ENCODE assay signal across 9 cellular contexts in the genomic region with DNA sequence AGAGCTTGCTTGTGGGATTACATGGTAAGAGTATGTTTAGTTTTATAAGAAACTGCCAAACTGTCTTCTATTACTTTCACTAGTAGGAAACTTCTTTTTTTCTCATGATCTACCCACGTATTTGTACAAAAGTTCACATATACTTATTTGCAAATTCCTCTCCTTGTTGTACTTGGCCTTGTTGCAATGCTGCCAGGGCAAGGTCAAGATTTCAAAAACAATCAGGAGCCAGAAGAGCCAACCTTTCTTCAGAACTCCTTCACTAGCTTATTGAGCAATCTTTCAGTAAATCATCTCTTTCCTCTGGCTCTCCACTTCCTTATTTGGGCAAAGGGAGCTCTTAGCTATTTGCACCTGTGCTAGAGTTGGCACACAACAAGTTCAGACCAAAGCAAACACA. TPM values are rescaled to one million over a fixed set of nuclear protein-coding genes. Genes with fewer than 3 reads are reported as not detected.
DNase-seq lines count a peak whose midpoint lies in the region; ATAC-seq, FAIRE-seq and TF ChIP-seq lines count a peak whose summit lies in the region.
"Had no signal": no experiment of that assay in that cellular context is flagged by ENCODE, and none has a peak within 500 bp of the region (broad histone marks: within the 10 kb centered on the region; RNA-seq: fewer than 3 reads in every experiment).

No MANE protein-coding gene starts in this region.

- H3K9me3 ChIP-seq in ascending aorta (no peaks in the 10 kb centered on the region), HAP-1 (no peaks in the 10 kb centered on the region)
- H3K9me3 ChIP-seq in CD4-positive, alpha-beta T cell (ENCODE audit: control insufficient read depth, low read length) = no peaks in the 10 kb centered on the region

- H3K4me1 Mint-ChIP-seq in CD4-positive, alpha-beta T cell (ENCODE audit: low read depth) = peaks cover 5% of the 10 kb centered on the region

- no peaks in the 10 kb centered on the region for H3K27me3 Mint-ChIP-seq in CD4-positive, alpha-beta T cell

- peak; percentile 44 for FAIRE-seq in GM18507 (lab: Jason Lieb, UNC)

- no peak overlapping the region for H3K27ac Mint-ChIP-seq in CD4-positive, alpha-beta T cell

- no peak for TF ChIP-seq CTCF in ascending aorta (IDR thresholded peaks at IDR 0.05)
- TF ChIP-seq CTCF in CD4-positive, alpha-beta T cell (IDR thresholded peaks at IDR 0.05) = no peak

- H3K4me1 ChIP-seq in ascending aorta = peaks cover 15 to 46% of the 10 kb centered on the region in 2 donors
- no peaks in the 10 kb centered on the region for H3K4me1 ChIP-seq in HAP-1

- in situ Hi-C loops in HAP-1 (cut with MboI; ENCODE audit: low sequenced_read_pairs) = no loop called here

- H3K4me3 ChIP-seq in ascending aorta = no peak overlapping the region
- H3K4me3 ChIP-seq in HAP-1 = no peak overlapping the region

- CTCF ChIA-PET in CD4-positive, alpha-beta T cell (lab: Charles Lee) = interaction anchor here (1.2 to 1.6 kb wide), 2 partner anchors 13 to 17 kb away, joined by 3 to 4 read pairs; partner anchors contain the start of gene ENDOD1

- no peak overlapping the region for H3K4me3 Mint-ChIP-seq in CD4-positive, alpha-beta T cell

- H3K36me3 Mint-ChIP-seq in CD4-positive, alpha-beta T cell (ENCODE audit: low read depth) = peaks cover 4% of the 10 kb centered on the region

- peak; percentile 75 for ATAC-seq in HG03135 (IDR thresholded peaks at IDR 0.05; ENCODE audit: unreplicated experiment)
- ATAC-seq in CD4-positive, alpha-beta T cell (ENCODE audit: poor library complexity) = no peak
- ATAC-seq in left ventricle myocardium superior = no peak

- POLR2A ChIA-PET in CD4-positive, alpha-beta T cell (lab: Charles Lee) = interaction anchor here (2.8 kb wide), 2 partner anchors 9 to 13 kb away, joined by 13 read pairs; partner anchors contain the start of genes ENDOD1 and SRSF8

- DNase-seq in GM18507 (ENCODE audit: extremely low spot score, insufficient read length, low read depth) = no peak
- peak in 1 of 2 donors; percentile 84 for DNase-seq in ascending aorta (ENCODE audit: low spot score in 2 of 2)
- DNase-seq in non-pigmented ciliary epithelial cell (ENCODE audit: low read depth) = peak; percentile 70
- no peak for DNase-seq in SK-N-DZ (ENCODE audit: low spot score)
- DNase-seq in CD4-positive, alpha-beta T cell = no peak
- DNase-seq in HAP-1 (ENCODE audit: low spot score in 2 of 2) = no peak
- no peak for DNase-seq in left ventricle myocardium superior

- H3K9me3 Mint-ChIP-seq in CD4-positive, alpha-beta T cell = no peaks in the 10 kb centered on the region

- intact Hi-C loops in ascending aorta (cut with DNase I) (loop anchor here (1.0 to 10.0 kb wide), 2 partner anchors 13 to 932 kb away; partner anchors contain the start of gene ENDOD1), left ventricle myocardium superior (cut with micrococcal nuclease) (no loop called here)
- intact Hi-C loops in CD4-positive, alpha-beta T cell (cut with DNase I, micrococcal nuclease) = loop anchor here in 1 of 2 experiments (10.0 kb wide), 1 partner anchor 628 kb away; no protein-coding TSS in a partner anchor

- H3K27me3 ChIP-seq in ascending aorta (no peaks in the 10 kb centered on the region), HAP-1 (ENCODE audit: low read depth) (no peaks in the 10 kb centered on the region)
- H3K27me3 ChIP-seq in CD4-positive, alpha-beta T cell (ENCODE audit: control insufficient read depth, insufficient read depth, low read length) = no peaks in the 10 kb centered on the region

- H3K36me3 ChIP-seq in ascending aorta = no peaks in the 10 kb centered on the region
- no peaks in the 10 kb centered on the region for H3K36me3 ChIP-seq in HAP-1 (replicated peaks)

- H3K27ac ChIP-seq in ascending aorta = peak overlapping the region; percentile 80 to 85
- no peak overlapping the region for H3K27ac ChIP-seq in CD4-positive, alpha-beta T cell (ENCODE audit: low read depth, low read length)

RNA-seq across cellular contexts. Expression of gene SRSF8, which starts 9.7 kb away (rescaled TPM):
- total RNA-seq in ascending aorta (42.0 TPM), left ventricle myocardium superior (24.9 TPM)
- polyA plus RNA-seq in SK-N-DZ (2014; cell fraction: cytosol; rRNA removed) = 45.0 and 49.7 TPM in 2 replicates
- polyA plus RNA-seq in SK-N-DZ (2014; cell fraction: nucleus; rRNA removed) = 13.7 and 19.0 TPM in 2 replicates
- total RNA-seq in CD4-positive, alpha-beta T cell = 10 to 100 TPM; 67.2 to 67.9 TPM

RNA-seq across cellular contexts. Expression of gene ENDOD1, which starts 13.2 kb away (rescaled TPM):
- total RNA-seq in ascending aorta (60.2 TPM), left ventricle myocardium superior (10.7 TPM)
- polyA plus RNA-seq in SK-N-DZ (2014; cell fraction: cytosol; rRNA removed) = 5.9 and 7.3 TPM in 2 replicates
- 2.0 and 3.1 TPM in 2 replicates for polyA plus RNA-seq in SK-N-DZ (2014; cell fraction: nucleus; rRNA removed)
- total RNA-seq in CD4-positive, alpha-beta T cell = 1 to 10 TPM; 3.8 to 4.4 TPM

RNA-seq across cellular contexts. Expression of gene KDM4F, which starts 27.2 kb away (rescaled TPM):
- total RNA-seq in ascending aorta (not detected), left ventricle myocardium superior (not detected)
- not detected in 2 replicates for polyA plus RNA-seq in SK-N-DZ (2014; cell fraction: cytosol; rRNA removed)
- polyA plus RNA-seq in SK-N-DZ (2014; cell fraction: nucleus; rRNA removed) = not detected in 2 replicates
- total RNA-seq in CD4-positive, alpha-beta T cell = not detected
- total RNA-seq: T-helper 2 cell treated with Interferon-gamma antibody and Interleukin-4, amounts not matched to agents 100 ng/mL and 5 ng/mL, for 36 hours had no signal

RNA-seq across cellular contexts. Expression of gene KDM4E, which starts 51.4 kb away (rescaled TPM):
- not detected for total RNA-seq in ascending aorta
- polyA plus RNA-seq in SK-N-DZ (2014; cell fraction: cytosol; rRNA removed) = not detected in 2 replicates
- polyA plus RNA-seq in SK-N-DZ (2014; cell fraction: nucleus; rRNA removed) = not detected in 2 replicates
- not detected for total RNA-seq in CD4-positive, alpha-beta T cell
- not detected for total RNA-seq in left ventricle myocardium superior
- total RNA-seq: T-helper 2 cell treated with Interferon-gamma antibody and Interleukin-4, amounts not matched to agents 100 ng/mL and 5 ng/mL, for 36 hours had no signal
